In genomic region chr4:169167958-169168357, GRCh38 we compare ENCODE assay signal across 12 cellular contexts.
A peak's percentile ranks its signal among the peaks of the same experiment; 100 is the strongest.
DNase-seq lines count a peak whose midpoint lies in the region; ATAC-seq and TF ChIP-seq lines count a peak whose summit lies in the region.
"Had no signal": no experiment of that assay in that cellular context is flagged by ENCODE, and none has a peak within 500 bp of the region (broad histone marks: within the 10 kb centered on the region; RNA-seq: fewer than 3 reads in every experiment).

No MANE protein-coding gene starts in this region.

- no peak overlapping the region for H3K4me3 Mint-ChIP-seq in mesothelial cell of epicardium
- H3K4me3 Mint-ChIP-seq in activated naive CD8-positive, alpha-beta T cell treated with anti-CD3 and anti-CD28 coated beads for 36 hours = no peak overlapping the region

- ATAC-seq in GM18873 (IDR thresholded peaks at IDR 0.05; ENCODE audit: low FRiP score, unreplicated experiment) (peak; percentile 97), GM21529 (IDR thresholded peaks at IDR 0.05; ENCODE audit: unreplicated experiment) (peak; percentile 98), HG03097 (IDR thresholded peaks at IDR 0.05; ENCODE audit: low FRiP score, unreplicated experiment) (peak; percentile 94)

- H3K27me3 Mint-ChIP-seq in mesothelial cell of epicardium (ENCODE audit: low read depth) = no peaks in the 10 kb centered on the region
- H3K27me3 Mint-ChIP-seq in activated naive CD8-positive, alpha-beta T cell treated with anti-CD3 and anti-CD28 coated beads for 36 hours = no peaks in the 10 kb centered on the region

- no peak overlapping the region for H3K4me3 ChIP-seq in ascending aorta
- H3K4me3 ChIP-seq: MG63, stomach had no signal

- TF ChIP-seq CTCF in mesothelial cell of epicardium (IDR thresholded peaks at IDR 0.05; ENCODE audit: unreplicated experiment) = no peak
- no peak for TF ChIP-seq CTCF in ascending aorta (IDR thresholded peaks at IDR 0.05)

- intact Hi-C loops in ascending aorta (cut with DNase I) = no loop called here

- in situ Hi-C loops in G401 (cut with HindIII; ENCODE audit: low sequenced_read_pairs) = no loop called here

- no peaks in the 10 kb centered on the region for H3K27me3 ChIP-seq in ascending aorta
- H3K27me3 ChIP-seq: MG63, stomach had no signal

- H3K9me3 ChIP-seq in ascending aorta = no peaks in the 10 kb centered on the region
- H3K9me3 ChIP-seq: MG63, stomach had no signal

- peaks cover 0 to 4% of the 10 kb centered on the region in 2 donors for H3K4me1 ChIP-seq in ascending aorta

- H3K4me1 Mint-ChIP-seq in mesothelial cell of epicardium = peaks cover 26% of the 10 kb centered on the region
- H3K4me1 Mint-ChIP-seq in activated naive CD8-positive, alpha-beta T cell treated with anti-CD3 and anti-CD28 coated beads for 36 hours = peaks cover 2% of the 10 kb centered on the region

- H3K27ac ChIP-seq in ascending aorta = no peak overlapping the region
- H3K27ac ChIP-seq: stomach had no signal

- DNase-seq in mesothelial cell of epicardium (ENCODE audit: low spot score in 2 of 2, unreplicated experiment in 2 of 2) (no peak), G401 (ENCODE audit: low spot score) (no peak), ascending aorta (ENCODE audit: low spot score in 2 of 2) (no peak), NCI-H2227 (lab: John Stamatoyannopoulos, UW; ENCODE audit: unreplicated experiment) (no peak)
- no peak for DNase-seq in activated naive CD8-positive, alpha-beta T cell treated with anti-CD3 and anti-CD28 coated beads for 36 hours
- DNase-seq: MG63; NCI-H774; stimulated activated CD4-positive, alpha-beta T cell treated with anti-CD3 and anti-CD28 coated beads, Interleukin-12 subunit alpha, Interleukin-12 subunit beta, amount 100 ng/mL, for 4 hours; stomach had no signal

- H3K36me3 ChIP-seq in ascending aorta = no peaks in the 10 kb centered on the region
- H3K36me3 ChIP-seq: stomach had no signal

- peaks cover 2% of the 10 kb centered on the region for H3K36me3 Mint-ChIP-seq in mesothelial cell of epicardium
- no peaks in the 10 kb centered on the region for H3K36me3 Mint-ChIP-seq in activated naive CD8-positive, alpha-beta T cell treated with anti-CD3 and anti-CD28 coated beads for 36 hours

- H3K9me3 Mint-ChIP-seq in mesothelial cell of epicardium = no peaks in the 10 kb centered on the region
- H3K9me3 Mint-ChIP-seq in activated naive CD8-positive, alpha-beta T cell treated with anti-CD3 and anti-CD28 coated beads for 36 hours = no peaks in the 10 kb centered on the region

- H3K27ac Mint-ChIP-seq in mesothelial cell of epicardium = peak overlapping the region; percentile 6
- H3K27ac Mint-ChIP-seq in activated naive CD8-positive, alpha-beta T cell treated with anti-CD3 and anti-CD28 coated beads for 36 hours = no peak overlapping the region
